In the genomic region with DNA sequence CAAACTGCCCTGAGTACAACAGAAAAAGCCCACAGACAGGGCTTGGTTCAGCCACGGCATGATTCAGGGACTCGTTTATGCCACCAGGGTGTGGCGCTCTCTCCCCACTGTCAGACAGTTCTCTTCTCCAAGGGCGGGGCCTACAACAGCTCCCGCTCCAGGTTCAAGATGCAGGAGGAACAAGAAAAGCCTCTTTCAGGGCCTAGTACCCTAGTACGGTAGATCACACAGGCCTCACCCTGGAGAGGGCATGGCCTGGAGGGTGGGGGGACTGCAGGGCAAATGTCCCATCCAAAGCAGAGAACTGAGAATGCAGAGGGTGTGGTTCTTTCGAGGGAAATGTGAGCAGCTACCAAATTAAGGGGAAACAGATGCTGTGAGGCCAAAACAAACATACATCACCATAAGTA, we compare ENCODE assay signal across 8 cellular contexts. TPM values are rescaled to one million over a fixed set of nuclear protein-coding genes. Genes with fewer than 3 reads are reported as not detected.
DNase-seq lines count a peak whose midpoint lies in the region; ATAC-seq, FAIRE-seq and TF ChIP-seq lines count a peak whose summit lies in the region.

No MANE protein-coding gene starts in this region.

- no peak overlapping the region for H3K27ac ChIP-seq in SJCRH30
- H3K27ac ChIP-seq in GM12878 (ENCODE audit: control insufficient read depth, insufficient read depth) = no peak overlapping the region
- H3K27ac ChIP-seq in RWPE1 = no peak overlapping the region

- intact Hi-C loops in GM12878 (cut with micrococcal nuclease; ENCODE audit: unreplicated experiment) = no loop called here

- H3K4me3 ChIP-seq in BJ (ENCODE audit: low read depth, low read length) (no peak overlapping the region), HFF-Myc (replicated peaks; ENCODE audit: low read depth, low read length) (no peak overlapping the region), SJCRH30 (no peak overlapping the region), GM12878 (no peak overlapping the region)

- H3K36me3 Mint-ChIP-seq in stimulated activated effector memory CD8-positive, alpha-beta T cell treated with anti-CD3 and anti-CD28 coated beads, Interleukin-12 subunit alpha, Interleukin-12 subunit beta, amount 100 ng/mL, for 72 hours = peaks cover 77% of the 10 kb centered on the region

- H3K4me1 ChIP-seq in SJCRH30 = no peaks in the 10 kb centered on the region
- H3K4me1 ChIP-seq in GM12878 (ENCODE audit: control insufficient read depth, insufficient read depth, low read length) = no peaks in the 10 kb centered on the region

- RAD21 ChIA-PET in GM12878 (lab: Charles Lee; ENCODE audit: unreplicated experiment) = interaction anchor here (0.8 to 4.2 kb wide), 5 partner anchors 8 to 289 kb away, joined by 3 to 31 read pairs (median 3); no protein-coding TSS in a partner anchor

- CTCF ChIA-PET in BJ (lab: Yijun Ruan, JAX) (interaction anchor here (0.6 to 4.6 kb wide), 20 partner anchors 8 to 297 kb away, joined by 3 to 53 read pairs (median 4); a partner anchor contains a TSS), GM12878 (lab: Yijun Ruan, JAX) (interaction anchor here (0.6 to 2.4 kb wide), 11 partner anchors 10 to 522 kb away, joined by 3 to 24 read pairs (median 4); no protein-coding TSS in a partner anchor), RWPE1 (lab: Yijun Ruan, JAX) (interaction anchor here (1.6 kb wide), 1 partner anchor 289 kb away, joined by 6 read pairs; no protein-coding TSS in a partner anchor)

- no peak for TF ChIP-seq EP300 in GM12878 (IDR thresholded peaks at IDR 0.05; ENCODE audit: borderline replicate concordance in 1 of 2, control insufficient read depth in 1 of 2, low read depth in 2 of 2, low read length in 2 of 2)

- peak overlapping the region; percentile 67 for H3K27ac Mint-ChIP-seq in stimulated activated effector memory CD8-positive, alpha-beta T cell treated with anti-CD3 and anti-CD28 coated beads, Interleukin-12 subunit alpha, Interleukin-12 subunit beta, amount 100 ng/mL, for 72 hours

- H3K9ac ChIP-seq in GM12878 (ENCODE audit: control insufficient read depth, insufficient read depth, low read length) = no peak overlapping the region

- no peak overlapping the region for H2AFZ ChIP-seq in GM12878 (ENCODE audit: control insufficient read depth, low read depth, low read length)

- no peaks in the 10 kb centered on the region for H3K9me3 ChIP-seq in SJCRH30 (replicated peaks)
- H3K9me3 ChIP-seq in GM12878 (replicated peaks; ENCODE audit: control insufficient read depth, insufficient read depth, low read length) = no peaks in the 10 kb centered on the region

- peak; percentile 68 for FAIRE-seq in GM12878 (lab: Jason Lieb, UNC)

- TF ChIP-seq RAD21 in GM12878 (IDR thresholded peaks at IDR 0.05; ENCODE audit: insufficient read depth, low read depth, low read length) = peak; percentile 69

- no peak overlapping the region for H3K4me2 ChIP-seq in GM12878 (ENCODE audit: control insufficient read depth, insufficient read depth)

- peak; percentile 72 for ATAC-seq in GM12878
- peak; percentile 64 for ATAC-seq in stimulated activated effector memory CD8-positive, alpha-beta T cell treated with anti-CD3 and anti-CD28 coated beads, Interleukin-12 subunit alpha, Interleukin-12 subunit beta, amount 100 ng/mL, for 72 hours
- no peak for ATAC-seq in GM19395 (IDR thresholded peaks at IDR 0.05; ENCODE audit: unreplicated experiment)

- POLR2A ChIA-PET in BJ (lab: Charles Lee) = no interaction called here
- POLR2A ChIA-PET in GM12878 (lab: Charles Lee) = no interaction called here
- POLR2A ChIA-PET in RWPE1 (lab: Yijun Ruan, JAX; ENCODE audit: low non-redundant PET) = no interaction called here

- H3K27me3 ChIP-seq in BJ (ENCODE audit: control insufficient read depth, insufficient read depth, low read length) (no peaks in the 10 kb centered on the region), SJCRH30 (no peaks in the 10 kb centered on the region), GM12878 (replicated peaks in 1 of 2; ENCODE audit: control insufficient read depth in 2 of 2, insufficient read depth in 2 of 2, low read length in 1 of 2) (no peaks in the 10 kb centered on the region)

- BruUV-seq in GM12878 (replicated peaks; lab: Mats Ljungman, UMichigan) = no TSS peak

- 63% methylated on average over 7 of the region's 7 CpGs for WGBS in GM12878 (ENCODE audit: insufficient coverage, insufficient replicate concordance, low lambda C conversion rate, missing lambda C conversion rate)

- no peak for TF ChIP-seq POLR2A in GM12878 (IDR thresholded peaks at IDR 0.05; ENCODE audit: low read depth, low read length)

- H3K36me3 ChIP-seq in BJ (ENCODE audit: control insufficient read depth, insufficient read depth, low read length) (peaks cover 2% of the 10 kb centered on the region), SJCRH30 (peaks cover 29% of the 10 kb centered on the region), GM12878 (ENCODE audit: control insufficient read depth in 2 of 2, insufficient read depth in 2 of 2, low read length in 1 of 2) (peaks cover 1 to 4% of the 10 kb centered on the region in 2 experiments; a peak in 3 of 4 replicates)

- H3K79me2 ChIP-seq in GM12878 (ENCODE audit: control insufficient read depth, insufficient read depth, low read length) = peaks cover 6% of the 10 kb centered on the region

- SMC1A ChIA-PET in GM12878 (lab: Charles Lee; ENCODE audit: uncharacterized antibody, unreplicated experiment) = interaction anchor here (0.7 to 2.7 kb wide), 3 partner anchors 76 to 288 kb away, joined by 3 to 14 read pairs (median 3); no protein-coding TSS in a partner anchor

- H3K4me3 Mint-ChIP-seq in stimulated activated effector memory CD8-positive, alpha-beta T cell treated with anti-CD3 and anti-CD28 coated beads, Interleukin-12 subunit alpha, Interleukin-12 subunit beta, amount 100 ng/mL, for 72 hours = no peak overlapping the region

- no peaks in the 10 kb centered on the region for H3K9me3 Mint-ChIP-seq in stimulated activated effector memory CD8-positive, alpha-beta T cell treated with anti-CD3 and anti-CD28 coated beads, Interleukin-12 subunit alpha, Interleukin-12 subunit beta, amount 100 ng/mL, for 72 hours

- peaks cover 50% of the 10 kb centered on the region for H3K4me1 Mint-ChIP-seq in stimulated activated effector memory CD8-positive, alpha-beta T cell treated with anti-CD3 and anti-CD28 coated beads, Interleukin-12 subunit alpha, Interleukin-12 subunit beta, amount 100 ng/mL, for 72 hours

- DNase-seq in BJ (ENCODE audit: low read depth) = no peak
- no peak for DNase-seq in HFF-Myc (ENCODE audit: extremely low read depth, low read depth)
- peak; percentile 25 to 44 for DNase-seq in SJCRH30
- DNase-seq in GM12878 (ENCODE audit: low read depth, low spot score) = no peak
- DNase-seq in inferior parietal cortex (ENCODE audit: extremely low spot score) = peak; percentile 68
- no peak for DNase-seq in stimulated activated effector memory CD8-positive, alpha-beta T cell treated with anti-CD3 and anti-CD28 coated beads, Interleukin-12 subunit alpha, Interleukin-12 subunit beta, amount 100 ng/mL, for 72 hours (ENCODE audit: low spot score in 2 of 2)
- DNase-seq in RWPE1 (ENCODE audit: low spot score) = no peak

- in situ Hi-C loops in GM12878 (cut with MboI) = no loop called here

- no peaks in the 10 kb centered on the region for H4K20me1 ChIP-seq in GM12878 (ENCODE audit: control insufficient read depth, insufficient read depth)

- peak; percentile 73 for TF ChIP-seq CTCF in BJ (IDR thresholded peaks at IDR 0.05; ENCODE audit: insufficient read depth, low read depth, low read length)
- TF ChIP-seq CTCF in HFF-Myc (IDR thresholded peaks at IDR 0.05; ENCODE audit: low read depth, low read length, missing control alignments) = peak; percentile 75
- peak; percentile 34 to 44 (median 43); a peak in 5 of 6 replicates for TF ChIP-seq CTCF in GM12878 (IDR thresholded peaks at IDR 0.05 in 2 of 3, conservative IDR thresholded peaks at IDR 0.05 in 1 of 3; ENCODE audit: control insufficient read depth in 2 of 3, extremely low read depth in 1 of 3, insufficient read depth in 1 of 3, low read depth in 3 of 3, low read length in 3 of 3)
- no peak for TF ChIP-seq CTCF in RWPE1 (conservative IDR thresholded peaks at IDR 0.05; ENCODE audit: low read depth)

RNA-seq across cellular contexts. Expression of a gene that starts 12.0 kb away (rescaled TPM):
- polyA plus RNA-seq in BJ (2011; rRNA removed) (11.0 and 17.3 TPM in 2 replicates), GM12878 (2011; rRNA removed) (11.2 and 15.4 TPM in 2 replicates), GM12878 (2014; fragmentation: Illumina TruSeq; extraction: Trizol) (24.7 and 25.7 TPM in 2 replicates), GM12878 (2014; fragmentation: Nextera tagmentation; extraction: Ambion mirVana) (10 to 100 TPM; 10.2 to 16.7 TPM), GM12878 (2014; rRNA removed) (16.5 and 16.7 TPM in 2 replicates), GM12878 (2016; fragmentation: Nextera tagmentation; extraction: Ambion mirVana) (10 to 100 TPM; 39.0 to 39.8 TPM)
- polyA minus RNA-seq in BJ (2011; rRNA and poly(A)+ RNA removed) = 4.8 and 5.2 TPM in 2 replicates
- total RNA-seq in SJCRH30 (2014; rRNA removed; shearing (Covaris generic)) = 20.5 and 22.1 TPM in 2 replicates
- 34.4 and 36.8 TPM in 2 replicates for total RNA-seq in GM12878 (2013; cell fraction: nucleolus; rRNA removed)
- total RNA-seq in GM12878 (2014; rRNA removed) (21.8 and 22.7 TPM in 2 replicates), GM12878 (2014; rRNA removed; fragmentation: Illumina TruSeq; extraction: Trizol) (25.2 and 27.5 TPM in 2 replicates), GM12878 (2021) (19.2 and 24.1 TPM in 2 replicates)
- polyA plus RNA-seq in GM12878 (2011; ENCODE audit: low read depth) = 10.7 TPM
- 8.8 and 9.4 TPM in 2 replicates for polyA plus RNA-seq in GM12878 (2011; cell fraction: cytosol; rRNA removed)
- 9.4 and 11.4 TPM in 2 replicates for polyA plus RNA-seq in GM12878 (2011; cell fraction: nucleus; rRNA removed)
- 14.4 and 14.7 TPM in 2 replicates for polyA plus RNA-seq in GM12878 (2012)
- 8.0 and 9.7 TPM in 2 replicates for polyA minus RNA-seq in GM12878 (2011; rRNA and poly(A)+ RNA removed)
- 3.6 and 5.9 TPM in 2 replicates for polyA minus RNA-seq in GM12878 (2011; cell fraction: cytosol; rRNA and poly(A)+ RNA removed)
- polyA minus RNA-seq in GM12878 (2011; cell fraction: nucleus; rRNA and poly(A)+ RNA removed) = 7.3 and 9.2 TPM in 2 replicates

RNA-seq across cellular contexts. Expression of a gene that starts 23.1 kb away (rescaled TPM):
- polyA plus RNA-seq in BJ (2011; rRNA removed) (3.9 and 5.2 TPM in 2 replicates), GM12878 (2011; rRNA removed) (8.4 and 11.6 TPM in 2 replicates), GM12878 (2014; fragmentation: Illumina TruSeq; extraction: Trizol) (4.8 and 6.6 TPM in 2 replicates), GM12878 (2014; fragmentation: Nextera tagmentation; extraction: Ambion mirVana) (1 to 10 TPM; 2.5 to 5.7 TPM), GM12878 (2014; rRNA removed) (26.7 and 31.5 TPM in 2 replicates), GM12878 (2016; fragmentation: Nextera tagmentation; extraction: Ambion mirVana) (10 to 100 TPM in 1 of 2 experiments, 1 to 10 TPM in 1; 5.4 to 12.5 TPM)
- polyA minus RNA-seq in BJ (2011; rRNA and poly(A)+ RNA removed) = 3.9 and 5.6 TPM in 2 replicates
- total RNA-seq in SJCRH30 (2014; rRNA removed; shearing (Covaris generic)) = 16.1 and 17.3 TPM in 2 replicates
- total RNA-seq in GM12878 (2013; cell fraction: nucleolus; rRNA removed) = 14.0 and 16.6 TPM in 2 replicates
- total RNA-seq in GM12878 (2014; rRNA removed) (19.9 and 25.5 TPM in 2 replicates), GM12878 (2014; rRNA removed; fragmentation: Illumina TruSeq; extraction: Trizol) (6.0 and 6.5 TPM in 2 replicates), GM12878 (2021) (40.5 and 44.8 TPM in 2 replicates)
- 2.6 TPM for polyA plus RNA-seq in GM12878 (2011; ENCODE audit: low read depth)
- 13.2 and 24.3 TPM in 2 replicates for polyA plus RNA-seq in GM12878 (2011; cell fraction: cytosol; rRNA removed)
- polyA plus RNA-seq in GM12878 (2011; cell fraction: nucleus; rRNA removed) = 13.6 and 19.0 TPM in 2 replicates
- 8.4 and 9.0 TPM in 2 replicates for polyA plus RNA-seq in GM12878 (2012)
- 4.8 and 6.6 TPM in 2 replicates for polyA minus RNA-seq in GM12878 (2011; rRNA and poly(A)+ RNA removed)
- 12.8 and 13.8 TPM in 2 replicates for polyA minus RNA-seq in GM12878 (2011; cell fraction: cytosol; rRNA and poly(A)+ RNA removed)
- polyA minus RNA-seq in GM12878 (2011; cell fraction: nucleus; rRNA and poly(A)+ RNA removed) = 16.1 and 29.3 TPM in 2 replicates

Comparison
In these comparisons a context has a peak if more than half of its experiments do, and no peak if none do; other contexts are left out.
1. DNase-seq: peak in SJCRH30 (2 of 2) and inferior parietal cortex (single experiment); none in BJ (single experiment), HFF-Myc (single experiment), GM12878 (single experiment), stimulated activated effector memory CD8-positive, alpha-beta T cell treated with anti-CD3 and anti-CD28 coated beads, Interleukin-12 subunit alpha, Interleukin-12 subunit beta, amount 100 ng/mL, for 72 hours (0 of 2) and RWPE1 (single experiment).